ENCODE assay signal across 19 cellular contexts in the genomic region with DNA sequence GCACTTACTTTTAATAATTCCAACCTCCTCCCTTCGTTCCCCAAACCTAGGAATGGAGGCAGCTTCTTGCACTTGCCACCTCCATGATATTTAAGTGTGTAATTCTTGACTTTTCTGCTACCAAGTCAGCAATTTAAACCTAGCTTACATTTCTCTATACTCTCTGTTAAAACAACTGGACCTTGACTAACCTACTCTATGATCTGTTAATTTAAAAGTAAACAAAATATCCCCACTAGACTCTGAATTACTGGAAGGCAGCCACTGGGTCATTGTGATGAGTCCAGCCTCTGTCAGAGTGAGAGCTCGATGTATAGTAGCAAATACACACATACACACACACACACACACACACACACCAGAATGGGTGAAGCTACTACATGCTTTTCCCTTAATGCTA. TPM values are rescaled to one million over a fixed set of nuclear protein-coding genes. Genes with fewer than 3 reads are reported as not detected.
A peak's percentile ranks its signal among the peaks of the same experiment; 100 is the strongest.
DNase-seq lines count a peak whose midpoint lies in the region; ATAC-seq and TF ChIP-seq lines count a peak whose summit lies in the region.
"Had no signal": no experiment of that assay in that cellular context is flagged by ENCODE, and none has a peak within 500 bp of the region (broad histone marks: within the 10 kb centered on the region; RNA-seq: fewer than 3 reads in every experiment).

No MANE protein-coding gene starts in this region.

- H3K4me3 Mint-ChIP-seq in activated CD4-positive, alpha-beta T cell treated with anti-CD3 and anti-CD28 coated beads, Interleukin-2, amount 10 ng/mL, durations not matched to agents 7 days and 5 days: no peak overlapping the region
- H3K4me3 Mint-ChIP-seq: activated naive CD8-positive, alpha-beta T cell had no signal

- POLR2A ChIA-PET in activated CD4-positive, alpha-beta T cell treated with anti-CD3 and anti-CD28 coated beads, Interleukin-2, amount 10 ng/mL, durations not matched to agents 7 days and 5 days (lab: Charles Lee): no interaction called here

- H3K9me3 Mint-ChIP-seq in activated CD4-positive, alpha-beta T cell treated with anti-CD3 and anti-CD28 coated beads, Interleukin-2, amount 10 ng/mL, durations not matched to agents 7 days and 5 days: no peaks in the 10 kb centered on the region

- H3K4me1 Mint-ChIP-seq in activated CD4-positive, alpha-beta T cell treated with anti-CD3 and anti-CD28 coated beads, Interleukin-2, amount 10 ng/mL, durations not matched to agents 7 days and 5 days: no peaks in the 10 kb centered on the region

- CTCF ChIA-PET in activated CD4-positive, alpha-beta T cell treated with anti-CD3 and anti-CD28 coated beads, Interleukin-2, amount 10 ng/mL, durations not matched to agents 7 days and 5 days (lab: Charles Lee): no interaction called here

- H3K36me3 ChIP-seq in left ventricle myocardium inferior (no peaks in the 10 kb centered on the region), skeletal muscle tissue (ENCODE audit: control insufficient read depth in 3 of 3, insufficient read depth in 3 of 3, low read length in 3 of 3) (no peaks in the 10 kb centered on the region)
- H3K36me3 ChIP-seq: transverse colon had no signal

- peak overlapping the region; percentile 25 to 44 (median 42) for H3K9ac ChIP-seq in skeletal muscle tissue (ENCODE audit: low read depth in 1 of 3, low read length in 3 of 3)

- H3K4me3 ChIP-seq in left ventricle myocardium inferior (peak overlapping the region; percentile 13), skeletal muscle tissue (ENCODE audit: low read length in 3 of 3) (peak overlapping the region in 1 of 3 donors; percentile 6)
- H3K4me3 ChIP-seq: transverse colon had no signal

- H3K9me3 ChIP-seq in left ventricle myocardium inferior (replicated peaks): no peaks in the 10 kb centered on the region
- peaks cover 0 to 2% (median 0%) of the 10 kb centered on the region in 3 donors for H3K9me3 ChIP-seq in skeletal muscle tissue (ENCODE audit: control insufficient read depth in 3 of 3, low read length in 3 of 3)
- H3K9me3 ChIP-seq: transverse colon had no signal

- H3K4me1 ChIP-seq in left ventricle myocardium inferior (peaks cover 40% of the 10 kb centered on the region), skeletal muscle tissue (ENCODE audit: control insufficient read depth in 3 of 3, insufficient read depth in 3 of 3, low read length in 3 of 3) (peaks cover 36 to 52% (median 45%) of the 10 kb centered on the region in 3 donors)
- H3K4me1 ChIP-seq: transverse colon had no signal

- intact Hi-C loops in left ventricle myocardium inferior (cut with micrococcal nuclease): no loop called here

- H3K27ac ChIP-seq in left ventricle myocardium inferior (replicated peaks): peak overlapping the region; percentile 84
- H3K27ac ChIP-seq in skeletal muscle tissue (ENCODE audit: low read depth, low read length): peak overlapping the region; percentile 84
- H3K27ac ChIP-seq: transverse colon had no signal

- ATAC-seq in SK-N-SH treated with all-trans-retinoic acid at 6 μM for 48 hours: peak; percentile 29
- ATAC-seq in stimulated activated naive CD8-positive, alpha-beta T cell treated with anti-CD3 and anti-CD28 coated beads, Interleukin-15, Interleukin-2, amounts not matched to agents 100 U/mL and 50 U/mL, for 24 hours: no peak

- H3K27me3 ChIP-seq in left ventricle myocardium inferior (ENCODE audit: low read depth) (no peaks in the 10 kb centered on the region), skeletal muscle tissue (ENCODE audit: control insufficient read depth in 3 of 3, insufficient read depth in 3 of 3, low read length in 3 of 3) (no peaks in the 10 kb centered on the region)
- H3K27me3 ChIP-seq: transverse colon had no signal

- TF ChIP-seq CTCF in left ventricle myocardium inferior (IDR thresholded peaks at IDR 0.05; ENCODE audit: borderline replicate concordance): no peak

- H3K36me3 Mint-ChIP-seq in activated CD4-positive, alpha-beta T cell treated with anti-CD3 and anti-CD28 coated beads, Interleukin-2, amount 10 ng/mL, durations not matched to agents 7 days and 5 days (ENCODE audit: low read depth): no peaks in the 10 kb centered on the region
- H3K36me3 Mint-ChIP-seq: activated naive CD8-positive, alpha-beta T cell had no signal

- DNase-seq in NCI-H446 treated with DMSO at 0.1 percent for 48 hours (lab: John Stamatoyannopoulos, UW) (peak; percentile 9), NCI-H446 (lab: John Stamatoyannopoulos, UW) (no peak), left ventricle myocardium inferior (no peak), NOMO-1 treated with dmso at 0.1 percent for 144 hours (lab: John Stamatoyannopoulos, UW; ENCODE audit: unreplicated experiment) (no peak)
- DNase-seq in stimulated activated naive CD8-positive, alpha-beta T cell treated with anti-CD3 and anti-CD28 coated beads, Interleukin-15, Interleukin-2, amounts not matched to agents 100 U/mL and 50 U/mL, for 24 hours: no peak
- no peak for DNase-seq in activated CD4-positive, alpha-beta T cell treated with anti-CD3 and anti-CD28 coated beads, Interleukin-2, amount 10 ng/mL, durations not matched to agents 7 days and 5 days
- DNase-seq: ACHN; activated CD4-positive, alpha-beta T cell treated with anti-CD3 and anti-CD28 coated beads, Interleukin-2, amount 50 U/mL, for 1 hour; activated T-cell treated with anti-CD3 and anti-CD28 coated beads, Interleukin-2, amount 50 U/mL, for 1 hour; effector CD4-positive, alpha-beta T cell; GDM1; H7; islet precursor cell; NCI-H2171 treated with DMSO at 0.1 percent for 48 hours; transverse colon had no signal

- peaks cover 12% of the 10 kb centered on the region for H3K27me3 Mint-ChIP-seq in activated CD4-positive, alpha-beta T cell treated with anti-CD3 and anti-CD28 coated beads, Interleukin-2, amount 10 ng/mL, durations not matched to agents 7 days and 5 days

- no peak overlapping the region for H3K27ac Mint-ChIP-seq in activated CD4-positive, alpha-beta T cell treated with anti-CD3 and anti-CD28 coated beads, Interleukin-2, amount 10 ng/mL, durations not matched to agents 7 days and 5 days
- H3K27ac Mint-ChIP-seq: activated naive CD8-positive, alpha-beta T cell had no signal

TF ChIP-seq in SK-N-SH treated with all-trans-retinoic acid at 6 μM for 48 hours, 23 proteins besides CTCF, POLR2A, EP300 and RAD21:
- TF ChIP-seq GLIS3 (CRISPR knock-in tag; IDR thresholded peaks at IDR 0.05) (no peak), PPARA (CRISPR knock-in tag; IDR thresholded peaks at IDR 0.05; ENCODE audit: borderline replicate concordance) (no peak)
TF ChIP-seq in SK-N-SH treated with all-trans-retinoic acid at 6 μM for 48 hours: peak in this region for 0.

RNA-seq across cellular contexts. Expression of a gene that starts 40.0 kb away (rescaled TPM):
- total RNA-seq in left ventricle myocardium inferior (12.8 TPM), skeletal muscle tissue (9.9 TPM)
- total RNA-seq in activated CD4-positive, alpha-beta T cell treated with anti-CD3 and anti-CD28 coated beads, Interleukin-2, amount 10 ng/mL, durations not matched to agents 7 days and 5 days: 100 to 1,000 TPM in 1 of 2 experiments, 10 to 100 TPM in 1; 84.6 to 102 TPM

RNA-seq across cellular contexts. Expression of a gene that starts 53.5 kb away (rescaled TPM):
- not detected for total RNA-seq in left ventricle myocardium inferior
- total RNA-seq in skeletal muscle tissue: not detected
- total RNA-seq in activated CD4-positive, alpha-beta T cell treated with anti-CD3 and anti-CD28 coated beads, Interleukin-2, amount 10 ng/mL, durations not matched to agents 7 days and 5 days: not detected
- total RNA-seq: SK-MEL-5 had no signal
